8 cellular contexts compared by ENCODE assay signal in the genomic region with DNA sequence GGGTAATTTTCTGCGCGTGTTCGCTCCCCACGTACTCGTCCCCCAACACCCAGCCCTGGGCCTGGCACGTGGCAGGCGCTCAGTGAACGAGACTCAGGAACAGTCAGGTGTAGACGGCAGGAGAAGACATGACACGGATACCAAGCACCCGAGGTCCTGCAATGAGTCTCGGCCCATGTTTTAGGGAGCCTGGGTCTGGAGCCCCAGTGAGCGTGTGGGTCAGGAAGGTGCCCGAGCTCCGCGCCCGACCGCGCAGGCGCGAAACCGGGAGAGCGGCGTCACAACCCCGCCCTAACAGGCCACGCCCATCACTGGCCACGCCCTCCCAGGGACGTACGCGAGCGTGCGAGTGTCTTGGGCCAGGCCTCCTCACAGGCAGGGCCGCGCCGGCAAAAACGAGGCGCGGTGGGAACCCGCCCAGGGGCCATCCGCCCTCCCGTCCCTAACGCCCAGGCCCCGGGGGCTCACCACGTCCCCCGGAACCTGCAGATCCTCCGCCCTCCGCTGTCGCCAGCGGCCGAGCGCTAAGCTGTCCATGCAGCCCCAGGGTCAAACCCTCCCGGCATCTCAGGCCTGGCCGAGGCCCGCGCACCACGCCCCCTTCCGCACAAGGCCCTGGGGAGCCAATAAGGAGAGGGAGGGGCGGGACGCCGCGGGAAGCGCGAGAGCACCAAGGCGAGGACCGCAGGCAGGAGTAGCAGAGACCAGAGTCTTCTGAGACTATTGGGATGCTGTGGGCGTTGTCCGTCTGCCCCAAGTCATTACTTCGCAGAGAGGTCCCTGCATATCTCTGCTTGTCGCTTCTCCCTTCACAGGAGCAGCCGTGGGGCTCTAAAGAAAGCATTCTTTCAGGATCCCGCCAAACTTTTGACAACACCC. TPM values are rescaled to one million over a fixed set of nuclear protein-coding genes. Genes with fewer than 3 reads are reported as not detected.
A peak's percentile ranks its signal among the peaks of the same experiment; 100 is the strongest.
DNase-seq lines count a peak whose midpoint lies in the region; ATAC-seq, FAIRE-seq and TF ChIP-seq lines count a peak whose summit lies in the region.

A gene (minus strand): TSS at position 595 of the 879 bp plus-strand sequence. CDS start 58 bp downstream, at position 537.

- DNase-seq in Caki2 (ENCODE audit: low read depth), result peak; percentile 98
- peak; percentile 88 for DNase-seq in NT2/D1 (ENCODE audit: low read depth, low spot score)
- peak; percentile 98 for DNase-seq in activated CD8-positive, alpha-beta memory T cell treated with anti-CD3 and anti-CD28 coated beads, Interleukin-2, amount 50 U/mL, for 4 hours
- DNase-seq in mesothelial cell of epicardium (ENCODE audit: low spot score in 2 of 2, unreplicated experiment in 2 of 2), result peak; percentile 94 to 99
- DNase-seq in stimulated activated CD8-positive, alpha-beta memory T cell treated with anti-CD3 and anti-CD28 coated beads, Interleukin-15, amount 100 ng/mL, for 4 hours (ENCODE audit: low read depth in 2 of 2), result peak; percentile 92 to 97

- H3K9me3 ChIP-seq in HUES48 (ENCODE audit: control insufficient read depth, insufficient read depth, low read length), result peaks cover 5% of the 10 kb centered on the region
- no peaks in the 10 kb centered on the region for H3K9me3 ChIP-seq in NT2/D1 (ENCODE audit: insufficient read depth, low read length)

- peak within 1 kb of the TSS; percentile 95 for H3K27ac ChIP-seq in HUES48 (ENCODE audit: low read depth, low read length)

- H3K36me3 ChIP-seq in HUES48 (ENCODE audit: control insufficient read depth, insufficient read depth, low read length), result no peaks in the 10 kb centered on the region
- peaks cover 6% of the 10 kb centered on the region for H3K36me3 ChIP-seq in NT2/D1 (ENCODE audit: insufficient read depth, insufficient read length, low read length)

- H3K27ac Mint-ChIP-seq in mesothelial cell of epicardium, result peak within 1 kb of the TSS; percentile 92

- peak; percentile 79 for ATAC-seq in GM21423 (IDR thresholded peaks at IDR 0.05; ENCODE audit: unreplicated experiment)

- peak within 1 kb of the TSS; percentile 97 for H3K4me3 Mint-ChIP-seq in mesothelial cell of epicardium

- peaks cover 8% of the 10 kb centered on the region for H3K27me3 Mint-ChIP-seq in mesothelial cell of epicardium (ENCODE audit: low read depth)

- no peaks in the 10 kb centered on the region for H3K27me3 ChIP-seq in HUES48 (ENCODE audit: control insufficient read depth, insufficient read depth, low read length)
- no peaks in the 10 kb centered on the region for H3K27me3 ChIP-seq in NT2/D1 (ENCODE audit: insufficient read depth, insufficient read length)

- in situ Hi-C loops in Caki2 (cut with HindIII; ENCODE audit: low pct_unique_long_range_greater_than_20kb, low sequenced_read_pairs), result no loop called here

- H3K4me1 ChIP-seq in HUES48 (ENCODE audit: control insufficient read depth, insufficient read depth, low read length), result 0 out of 2 replicates have a peak, but pooled peaks cover 4% of the 10 kb centered on the region
- H3K4me1 ChIP-seq in NT2/D1 (ENCODE audit: insufficient read depth, insufficient read length), result peaks cover 4% of the 10 kb centered on the region

- peaks cover 7% of the 10 kb centered on the region for H3K9me3 Mint-ChIP-seq in mesothelial cell of epicardium

- H3K4me3 ChIP-seq in HUES48 (ENCODE audit: low read depth, low read length) (peak within 1 kb of the TSS; percentile 95), NT2/D1 (ENCODE audit: insufficient read length, low read depth) (peak within 1 kb of the TSS; percentile 94)

- peaks cover 3% of the 10 kb centered on the region for H3K36me3 Mint-ChIP-seq in mesothelial cell of epicardium

- H3K4me1 Mint-ChIP-seq in mesothelial cell of epicardium, result peaks cover 16% of the 10 kb centered on the region

- FAIRE-seq in endometrium (lab: Jason Lieb, UNC), result peak; percentile 37

- TF ChIP-seq CTCF in mesothelial cell of epicardium (IDR thresholded peaks at IDR 0.05; ENCODE audit: unreplicated experiment), result no peak

- H3K9ac ChIP-seq in HUES48 (ENCODE audit: low read depth, low read length) (peak within 1 kb of the TSS; percentile 88), NT2/D1 (ENCODE audit: insufficient read length, low read depth) (peak within 1 kb of the TSS; percentile 97)

RNA-seq across cellular contexts. Expression of the gene that starts here (rescaled TPM):
- 4.8 TPM in 1 of 2 replicates, not detected in the other for total RNA-seq in Caki2 (2014; rRNA removed; shearing (Covaris generic); ENCODE audit: low replicate concordance)
- total RNA-seq in mesothelial cell of epicardium, result 2.2 to 3.4 TPM (median 2.9 TPM) in 3 replicates

Comparison
In these comparisons a context has a peak if more than half of its experiments do, and no peak if none do; other contexts are left out.
1. Peak in every context shown above with its lines: DNase-seq, ATAC-seq, H3K4me3 ChIP-seq and H3K27ac ChIP-seq.